In the genomic region with DNA sequence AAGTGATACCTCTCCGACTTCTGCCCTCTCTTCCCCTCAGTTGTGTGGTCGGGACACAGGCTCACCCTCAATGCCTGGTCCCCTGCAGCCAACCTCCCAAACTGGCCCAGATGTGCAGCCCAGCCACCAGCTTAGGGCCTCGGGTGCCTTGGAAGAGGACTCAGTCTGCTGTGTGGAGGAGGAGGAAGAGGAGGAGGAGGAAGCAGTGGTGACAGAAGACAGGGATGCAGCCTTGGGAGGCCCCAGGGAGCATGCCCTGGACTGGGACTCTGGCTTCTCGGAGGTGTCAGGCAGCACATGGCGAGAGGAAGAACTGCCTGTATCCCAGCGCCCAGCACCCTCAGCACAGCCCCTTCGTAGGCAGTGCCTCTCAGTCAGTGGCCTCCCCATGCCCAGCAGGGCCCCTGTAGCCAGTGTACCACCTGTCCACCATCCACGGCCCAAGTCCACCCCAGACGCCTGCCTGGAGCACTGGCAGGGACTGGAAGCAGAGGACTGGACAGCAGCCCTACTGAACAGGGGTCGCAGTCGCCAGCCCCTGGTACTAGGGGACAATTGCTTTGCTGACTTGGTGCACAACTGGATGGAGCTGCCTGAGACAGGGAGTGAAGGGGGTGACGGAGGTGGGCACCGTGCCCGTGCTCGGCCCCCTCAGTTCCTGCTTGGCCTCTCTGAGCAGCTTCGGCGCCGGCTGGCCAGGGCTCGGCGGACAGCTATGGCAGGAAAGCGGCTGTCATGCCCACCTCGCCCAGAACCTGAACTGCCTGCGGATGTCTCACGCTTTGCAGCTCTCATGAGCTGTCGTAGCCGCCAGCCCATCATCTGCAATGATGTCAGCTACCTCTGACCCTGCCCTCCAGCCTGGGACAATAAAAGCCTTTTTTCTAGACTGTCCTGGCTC, we compare ENCODE assay signal across 7 cellular contexts. TPM values are rescaled to one million over a fixed set of nuclear protein-coding genes. Genes with fewer than 3 reads are reported as not detected.
A peak's percentile ranks its signal among the peaks of the same experiment; 100 is the strongest.
DNase-seq lines count a peak whose midpoint lies in the region; ATAC-seq and TF ChIP-seq lines count a peak whose summit lies in the region.
"Had no signal": no experiment of that assay in that cellular context is flagged by ENCODE, and none has a peak within 500 bp of the region (broad histone marks: within the 10 kb centered on the region; RNA-seq: fewer than 3 reads in every experiment).

No MANE protein-coding gene starts in this region.

- DNase-seq in MM.1S (no peak), NCI-H146 treated with DMSO at 0.1 percent for 48 hours (lab: John Stamatoyannopoulos, UW; ENCODE audit: unreplicated experiment) (no peak), NCI-H345 treated with DMSO at 0.1 percent for 48 hours (lab: John Stamatoyannopoulos, UW; ENCODE audit: unreplicated experiment) (no peak)
- no peak for DNase-seq in effector memory CD4-positive, alpha-beta T cell
- DNase-seq: NCI-H187 treated with DMSO at 0.1 percent for 48 hours had no signal

- no peak overlapping the region for H3K9ac ChIP-seq in MM.1S (ENCODE audit: low read length)
- peak overlapping the region; percentile 63 to 87 (median 82) for H3K9ac ChIP-seq in skeletal muscle tissue (ENCODE audit: low read depth in 1 of 3, low read length in 3 of 3)

- H3K27ac ChIP-seq in MM.1S (ENCODE audit: low read length) (no peak overlapping the region), skeletal muscle tissue (ENCODE audit: low read depth, low read length) (peak overlapping the region; percentile 89)
- H3K27ac ChIP-seq in effector memory CD4-positive, alpha-beta T cell (ENCODE audit: insufficient read depth, low read length, poor library complexity, severe bottlenecking) = peak overlapping the region; percentile 77

- TF ChIP-seq CTCF in MM.1S (IDR thresholded peaks at IDR 0.05; ENCODE audit: low read length) = no peak

- peaks cover 6% of the 10 kb centered on the region; the same call in 1 of the 2 replicates for H3K27me3 ChIP-seq in MM.1S (replicated peaks; ENCODE audit: insufficient read depth, low read length)
- no peaks in the 10 kb centered on the region for H3K27me3 ChIP-seq in effector memory CD4-positive, alpha-beta T cell (replicated peaks; ENCODE audit: control insufficient read depth, insufficient read depth, low read length, poor library complexity, severe bottlenecking)
- no peaks in the 10 kb centered on the region for H3K27me3 ChIP-seq in skeletal muscle tissue (ENCODE audit: control insufficient read depth in 3 of 3, insufficient read depth in 3 of 3, low read length in 3 of 3)

- H3K4me3 ChIP-seq in MM.1S (ENCODE audit: low read length) (peak overlapping the region; percentile 74), skeletal muscle tissue (ENCODE audit: low read length in 3 of 3) (peak overlapping the region; percentile 75 to 94 (median 93))
- peak overlapping the region; percentile 71 for H3K4me3 ChIP-seq in effector memory CD4-positive, alpha-beta T cell (ENCODE audit: insufficient read depth, low read depth, low read length, poor library complexity, severe bottlenecking)

- H3K4me2 ChIP-seq in MM.1S (ENCODE audit: low read depth, low read length) = peak overlapping the region; percentile 90; the same call in 1 of the 2 replicates

- ATAC-seq in GM21576 (IDR thresholded peaks at IDR 0.05; ENCODE audit: unreplicated experiment) = no peak

- H4K20me1 ChIP-seq in MM.1S (ENCODE audit: insufficient read depth, low read length) = no peaks in the 10 kb centered on the region

- H3F3A ChIP-seq in MM.1S (ENCODE audit: insufficient read depth, low read length) = no peaks in the 10 kb centered on the region

- H3K9me3 ChIP-seq in MM.1S (replicated peaks; ENCODE audit: insufficient read depth, low read length) = no peaks in the 10 kb centered on the region
- no peaks in the 10 kb centered on the region for H3K9me3 ChIP-seq in effector memory CD4-positive, alpha-beta T cell (ENCODE audit: control insufficient read depth, low read length)
- no peaks in the 10 kb centered on the region for H3K9me3 ChIP-seq in skeletal muscle tissue (ENCODE audit: control insufficient read depth in 3 of 3, low read length in 3 of 3)

- H3K79me2 ChIP-seq in MM.1S (ENCODE audit: low read length) = no peaks in the 10 kb centered on the region

- H3K4me1 ChIP-seq in MM.1S (ENCODE audit: low read length) (no peaks in the 10 kb centered on the region), skeletal muscle tissue (ENCODE audit: control insufficient read depth in 3 of 3, insufficient read depth in 3 of 3, low read length in 3 of 3) (peaks cover 45 to 51% (median 48%) of the 10 kb centered on the region in 3 donors)
- H3K4me1 ChIP-seq in effector memory CD4-positive, alpha-beta T cell (ENCODE audit: control insufficient read depth, insufficient read depth, low read length, poor library complexity, severe bottlenecking) = peaks cover 22% of the 10 kb centered on the region

- H3K9me2 ChIP-seq in MM.1S (replicated peaks; ENCODE audit: insufficient read depth, low read length) = no peaks in the 10 kb centered on the region

- H3K36me3 ChIP-seq in MM.1S (replicated peaks; ENCODE audit: insufficient read depth, low read length) = no peaks in the 10 kb centered on the region
- peaks cover 5% of the 10 kb centered on the region for H3K36me3 ChIP-seq in effector memory CD4-positive, alpha-beta T cell (ENCODE audit: control insufficient read depth, insufficient read depth, low read length)
- peaks cover 0 to 4% (median 3%) of the 10 kb centered on the region in 3 donors for H3K36me3 ChIP-seq in skeletal muscle tissue (ENCODE audit: control insufficient read depth in 3 of 3, insufficient read depth in 3 of 3, low read length in 3 of 3)

- no peak overlapping the region for H2AFZ ChIP-seq in MM.1S (ENCODE audit: low read length)

RNA-seq across cellular contexts. Expression of a gene that starts 1.3 kb away (rescaled TPM):
- total RNA-seq in skeletal muscle tissue = 11.5 TPM

RNA-seq across cellular contexts. Expression of a gene that starts 4.7 kb away (rescaled TPM):
- not detected for total RNA-seq in skeletal muscle tissue

RNA-seq across cellular contexts. Expression of a gene that starts 9.4 kb away (rescaled TPM):
- total RNA-seq in skeletal muscle tissue = 29.7 TPM

RNA-seq across cellular contexts. Expression of a gene that starts 18.0 kb away (rescaled TPM):
- 23.5 TPM for total RNA-seq in skeletal muscle tissue

RNA-seq across cellular contexts. Expression of a gene that starts 52.0 kb away (rescaled TPM):
- 2.6 TPM for total RNA-seq in skeletal muscle tissue
